ENCODE assay signal across 1 cellular context in genomic region chr5:154588091-154588762, GRCh38.
TF ChIP-seq lines count a peak whose summit lies in the region.

No MANE protein-coding gene starts in this region.

TF ChIP-seq in GM23338, 12 proteins besides CTCF, POLR2A, EP300 and RAD21 (continued from another document):
- TF ChIP-seq ZNF462 (CRISPR knock-in tag; IDR thresholded peaks at IDR 0.05) (no peak), POLR2AphosphoS5 (IDR thresholded peaks at IDR 0.05; ENCODE audit: low read depth) (no peak)
